In genomic region chr7:53035499-53036412, GRCh38 we compare ENCODE assay signal across 29 cellular contexts. TPM values are rescaled to one million over a fixed set of nuclear protein-coding genes. Genes with fewer than 3 reads are reported as not detected.
"Had no signal": no experiment of that assay in that cellular context is flagged by ENCODE, and none has a peak within 500 bp of the region (broad histone marks: within the 10 kb centered on the region; RNA-seq: fewer than 3 reads in every experiment).

Gene POM121L12, plus strand, starts transcription at chr7:53035633. Its CDS starts 39 bp downstream, at chr7:53035672.

- H3K9me2 ChIP-seq: SK-N-SH had no signal

- ATAC-seq: activated T-cell treated with anti-CD3 and anti-CD28 coated beads, Interleukin-2, amount 50 U/mL, for 4 hours; activated T-helper 17 cell treated with anti-CD3 and anti-CD28 coated beads, Interleukin-2, amount 50 U/mL, for 72 hours; Panc1; Right ventricle myocardium inferior had no signal

- H3K9ac ChIP-seq: KMS-11, SK-N-SH had no signal

- H3K4me1 Mint-ChIP-seq: activated CD4-positive, alpha-beta T cell treated with anti-CD3 and anti-CD28 coated beads, Interleukin-2, amount 10 ng/mL, durations not matched to agents 7 days and 5 days; activated naive CD4-positive, alpha-beta T cell treated with anti-CD3 and anti-CD28 coated beads, Interleukin-2, amount 10 ng/mL, durations not matched to agents 7 days and 5 days; activated naive CD8-positive, alpha-beta T cell treated with anti-CD3 and anti-CD28 coated beads for 36 hours; activated T-helper 17 cell treated with anti-CD3 and anti-CD28 coated beads, Interleukin-2, amount 50 U/mL, for 72 hours had no signal

- H3K27me3 Mint-ChIP-seq: activated CD4-positive, alpha-beta memory T cell treated with anti-CD3 and anti-CD28 coated beads for 36 hours; activated CD4-positive, alpha-beta T cell treated with anti-CD3 and anti-CD28 coated beads, Interleukin-2, amount 10 ng/mL, durations not matched to agents 7 days and 5 days; activated naive CD4-positive, alpha-beta T cell treated with anti-CD3 and anti-CD28 coated beads, Interleukin-2, amount 10 ng/mL, durations not matched to agents 7 days and 5 days; activated naive CD8-positive, alpha-beta T cell treated with anti-CD3 and anti-CD28 coated beads for 36 hours; activated T-helper 17 cell treated with anti-CD3 and anti-CD28 coated beads, Interleukin-2, amount 50 U/mL, for 72 hours had no signal

- H3K4me2 ChIP-seq: KMS-11, SK-N-SH had no signal

- H3K27ac ChIP-seq: KMS-11, VCaP had no signal

- DNase-seq: activated CD4-positive, alpha-beta memory T cell treated with anti-CD3 and anti-CD28 coated beads for 36 hours; activated CD4-positive, alpha-beta T cell treated with anti-CD3 and anti-CD28 coated beads, Interleukin-2, amount 10 ng/mL, durations not matched to agents 7 days and 5 days; activated CD8-positive, alpha-beta memory T cell treated with anti-CD3 and anti-CD28 coated beads for 24 hours; activated gamma-delta T cell treated with Interleukin-2 at 50 U/mL for 16 hours; activated naive CD4-positive, alpha-beta T cell treated with anti-CD3 and anti-CD28 coated beads, Interleukin-2, amount 10 ng/mL, durations not matched to agents 7 days and 5 days; activated naive CD8-positive, alpha-beta T cell treated with anti-CD3 and anti-CD28 coated beads for 36 hours; activated T-cell treated with anti-CD3 and anti-CD28 coated beads, Interleukin-2, amount 50 U/mL, for 4 hours; MV-4-11; NCI-H1092 treated with DMSO at 0.1 percent for 48 hours; NCI-H1417 treated with DMSO at 0.1 percent for 48 hours; NCI-H1694 treated with DMSO at 0.1 percent for 48 hours; NCI-H2029 treated with DMSO at 0.1 percent for 48 hours; NCI-H345; NCI-H510A; NCI-H526 treated with DMSO at 0.1 percent for 48 hours; NCI-H82; NK-92 treated with Interleukin-12 subunit alpha and Interleukin-12 subunit beta, amount 100 ng/mL, for 24 hours; OCI-M1; RPMI8226; SK-N-SH; T-helper 1 cell had no signal

- H3K36me3 Mint-ChIP-seq: activated CD4-positive, alpha-beta memory T cell treated with anti-CD3 and anti-CD28 coated beads for 36 hours; activated naive CD4-positive, alpha-beta T cell treated with anti-CD3 and anti-CD28 coated beads, Interleukin-2, amount 10 ng/mL, durations not matched to agents 7 days and 5 days; activated naive CD8-positive, alpha-beta T cell treated with anti-CD3 and anti-CD28 coated beads for 36 hours had no signal

- H3K27ac Mint-ChIP-seq: activated CD4-positive, alpha-beta memory T cell treated with anti-CD3 and anti-CD28 coated beads for 36 hours; activated CD4-positive, alpha-beta T cell treated with anti-CD3 and anti-CD28 coated beads, Interleukin-2, amount 10 ng/mL, durations not matched to agents 7 days and 5 days; activated naive CD4-positive, alpha-beta T cell treated with anti-CD3 and anti-CD28 coated beads, Interleukin-2, amount 10 ng/mL, durations not matched to agents 7 days and 5 days; activated naive CD8-positive, alpha-beta T cell treated with anti-CD3 and anti-CD28 coated beads for 36 hours; activated T-helper 17 cell treated with anti-CD3 and anti-CD28 coated beads, Interleukin-2, amount 50 U/mL, for 72 hours had no signal

- H3K4me3 Mint-ChIP-seq: activated CD4-positive, alpha-beta memory T cell treated with anti-CD3 and anti-CD28 coated beads for 36 hours; activated CD4-positive, alpha-beta T cell treated with anti-CD3 and anti-CD28 coated beads, Interleukin-2, amount 10 ng/mL, durations not matched to agents 7 days and 5 days; activated naive CD4-positive, alpha-beta T cell treated with anti-CD3 and anti-CD28 coated beads, Interleukin-2, amount 10 ng/mL, durations not matched to agents 7 days and 5 days; activated naive CD8-positive, alpha-beta T cell treated with anti-CD3 and anti-CD28 coated beads for 36 hours; activated T-cell treated with anti-CD3 and anti-CD28 coated beads, Interleukin-2, amount 50 U/mL, for 4 hours; activated T-helper 17 cell treated with anti-CD3 and anti-CD28 coated beads, Interleukin-2, amount 50 U/mL, for 72 hours had no signal

RNA-seq across cellular contexts. Expression of gene POM121L12, which starts in this region (rescaled TPM):
- total RNA-seq: activated CD4-positive, alpha-beta memory T cell treated with anti-CD3 and anti-CD28 coated beads for 36 hours; activated CD4-positive, alpha-beta T cell treated with anti-CD3 and anti-CD28 coated beads, Interleukin-2, amount 10 ng/mL, durations not matched to agents 7 days and 5 days; activated naive CD8-positive, alpha-beta T cell treated with anti-CD3 and anti-CD28 coated beads for 36 hours; activated T-cell treated with anti-CD3 and anti-CD28 coated beads, Interleukin-2, amount 50 U/mL, for 4 hours; activated T-helper 17 cell treated with anti-CD3 and anti-CD28 coated beads, Interleukin-2, amount 50 U/mL, for 72 hours; MCF 10A; Right ventricle myocardium inferior; T-helper 2 cell treated with Interferon-gamma antibody and Interleukin-4, amounts not matched to agents 100 ng/mL and 5 ng/mL, for 36 hours had no signal
- polyA plus RNA-seq: adipose tissue, SK-N-SH had no signal
